Comparison of ENCODE assay signal across 8 cellular contexts in genomic region chr10:24952146-24952700, GRCh38. TPM values are rescaled to one million over a fixed set of nuclear protein-coding genes. Genes with fewer than 3 reads are reported as not detected.
DNase-seq lines count a peak whose midpoint lies in the region; ATAC-seq, FAIRE-seq and TF ChIP-seq lines count a peak whose summit lies in the region.

PRTFDC1 (minus strand) TSS chr10:24952606; CDS start chr10:24952575, 31 bp downstream.

- H3K9me3 ChIP-seq in liver (ENCODE audit: control insufficient read depth in 4 of 4, low read length in 3 of 4) (no peaks in the 10 kb centered on the region), HepG2 (ENCODE audit: low read length) (no peaks in the 10 kb centered on the region), RWPE2 (ENCODE audit: severe bottlenecking) (no peaks in the 10 kb centered on the region)

- TF ChIP-seq RAD21 in liver (IDR thresholded peaks at IDR 0.05), result peak in 1 of 2 donors; percentile 27
- TF ChIP-seq RAD21 in HepG2 (CRISPR knock-in tag; IDR thresholded peaks at IDR 0.05), result no peak

- FAIRE-seq in HepG2 (lab: Jason Lieb, UNC), result no peak

- TF ChIP-seq EP300 in HepG2 (IDR thresholded peaks at IDR 0.05; ENCODE audit: low read depth in 2 of 2, low read length in 2 of 2) (no peak), HepG2 (CRISPR knock-in tag; IDR thresholded peaks at IDR 0.05; ENCODE audit: borderline replicate concordance) (no peak)

- H3K4me1 ChIP-seq in liver (ENCODE audit: control insufficient read depth in 4 of 4, insufficient read depth in 4 of 4, low read length in 3 of 4), result peaks cover 0 to 11% (median 6%) of the 10 kb centered on the region in 4 donors
- H3K4me1 ChIP-seq in HepG2 (ENCODE audit: insufficient read depth, low read length), result no peaks in the 10 kb centered on the region
- H3K4me1 ChIP-seq in RWPE2 (ENCODE audit: insufficient read depth, poor library complexity, severe bottlenecking), result peaks cover 1% of the 10 kb centered on the region

- H3K36me3 ChIP-seq in liver (ENCODE audit: control insufficient read depth in 4 of 4, insufficient read depth in 3 of 4, low read depth in 1 of 4, low read length in 3 of 4) (no peaks in the 10 kb centered on the region), HepG2 (replicated peaks in 1 of 2; ENCODE audit: control insufficient read depth in 1 of 2, insufficient read depth in 2 of 2, low read length in 2 of 2) (no peaks in the 10 kb centered on the region), RWPE2 (ENCODE audit: low read depth) (no peaks in the 10 kb centered on the region)

- POLR2A ChIA-PET in HepG2 (lab: Yijun Ruan, JAX), result no interaction called here

- intact Hi-C loops in HepG2 (cut with micrococcal nuclease; ENCODE audit: unreplicated experiment), result no loop called here

- WGBS in liver, result 5% methylated on average over 55 of the region's 55 CpGs
- WGBS in HepG2 (ENCODE audit: low lambda C conversion rate), result 91% methylated on average over 55 of the region's 55 CpGs

- no peak for TF ChIP-seq POLR2A in HepG2 (IDR thresholded peaks at IDR 0.05; ENCODE audit: insufficient read depth in 1 of 2, low read depth in 2 of 2, low read length in 2 of 2)

- H4K20me1 ChIP-seq in HepG2 (ENCODE audit: insufficient read depth, low read length), result no peaks in the 10 kb centered on the region

- in situ Hi-C loops in HepG2 (cut with HindIII; ENCODE audit: extremely low pct_ligation_motif_present, low pct_unique_long_range_greater_than_20kb), result no loop called here

- H2AFZ ChIP-seq in HepG2 (ENCODE audit: low read length), result no peak within 1 kb of the TSS

- ATAC-seq in HepG2 (no peak), HG02870 (IDR thresholded peaks at IDR 0.05; ENCODE audit: unreplicated experiment) (peak; percentile 24), RWPE2 (ENCODE audit: low read depth) (peak; percentile 52; the same call in 2 of the 3 replicates)

- H3K27ac ChIP-seq in liver (ENCODE audit: low read depth in 1 of 2, low read length in 2 of 2) (peak within 1 kb of the TSS; percentile 39 to 62), HepG2 (ENCODE audit: extremely low read length, insufficient read depth, low read length) (no peak within 1 kb of the TSS), RWPE2 (ENCODE audit: poor library complexity, severe bottlenecking) (no peak within 1 kb of the TSS)

- CTCF ChIA-PET in HepG2 (lab: Yijun Ruan, JAX; ENCODE audit: low intra/inter-chr PET ratio, low total read pairs), result no interaction called here

- DNase-seq in HepG2 (ENCODE audit: low spot score) (no peak), RWPE2 (ENCODE audit: low spot score) (no peak), cardiac fibroblast (ENCODE audit: low read depth in 2 of 2) (peak; percentile 31 to 50), iris pigment epithelial cell (ENCODE audit: low read depth) (peak; percentile 23), SKM-1 (lab: John Stamatoyannopoulos, UW; ENCODE audit: unreplicated experiment) (no peak)
- DNase-seq in stimulated activated CD4-positive, alpha-beta T cell treated with anti-CD3 and anti-CD28 coated beads, Interleukin-2, amount 100 ng/mL, for 24 hours, result peak; percentile 24 to 34

- H3K9ac ChIP-seq in liver (ENCODE audit: low read depth in 1 of 2, low read length in 2 of 2) (no peak within 1 kb of the TSS), HepG2 (ENCODE audit: insufficient read depth, low read depth, low read length) (no peak within 1 kb of the TSS)

- H3K27me3 ChIP-seq in liver (ENCODE audit: control insufficient read depth in 4 of 4, insufficient read depth in 4 of 4, low read length in 3 of 4) (no peaks in the 10 kb centered on the region), HepG2 (ENCODE audit: control insufficient read depth in 1 of 2, insufficient read depth in 2 of 2, low read length in 2 of 2) (no peaks in the 10 kb centered on the region), RWPE2 (ENCODE audit: insufficient read depth, poor library complexity, severe bottlenecking) (no peaks in the 10 kb centered on the region)

- BruUV-seq in HepG2 (replicated peaks; lab: Mats Ljungman, UMichigan), result no TSS peak

- peak within 1 kb of the TSS; percentile 41 to 71 (median 46) for H3K4me3 ChIP-seq in liver (ENCODE audit: low read depth in 1 of 3, low read length in 3 of 3)
- no peak within 1 kb of the TSS for H3K4me3 ChIP-seq in HepG2 (replicated peaks in 1 of 3; ENCODE audit: insufficient read depth in 1 of 3, low read depth in 2 of 3, low read length in 3 of 3)
- peak within 1 kb of the TSS; percentile 40 for H3K4me3 ChIP-seq in RWPE2 (ENCODE audit: severe bottlenecking)
- H3K4me3 ChIP-seq in cardiac fibroblast (replicated peaks in 1 of 2; ENCODE audit: low read depth in 2 of 2, low read length in 2 of 2), result peak within 1 kb of the TSS; percentile 47 to 56

- H3K79me2 ChIP-seq in HepG2 (ENCODE audit: insufficient read depth, low read length), result no peaks in the 10 kb centered on the region

- TF ChIP-seq CTCF in liver (IDR thresholded peaks at IDR 0.05; ENCODE audit: low read depth, low read length, missing input control), result no peak
- TF ChIP-seq CTCF in HepG2 (CRISPR knock-in tag; IDR thresholded peaks at IDR 0.05), result no peak
- no peak for TF ChIP-seq CTCF in RWPE2 (IDR thresholded peaks at IDR 0.05; ENCODE audit: poor library complexity, severe bottlenecking)
- peak; percentile 24 for TF ChIP-seq CTCF in cardiac fibroblast (IDR thresholded peaks at IDR 0.05; ENCODE audit: low read depth, low read length)

- H3K4me2 ChIP-seq in HepG2 (ENCODE audit: low read depth, low read length), result no peak within 1 kb of the TSS

TF ChIP-seq in liver, 16 proteins besides CTCF, POLR2A, EP300 and RAD21:
- TF ChIP-seq TAF1 (conservative IDR thresholded peaks at IDR 0.05) (peak; percentile 3), NR2F2 (IDR thresholded peaks at IDR 0.05) (no peak), ZBTB33 (IDR thresholded peaks at IDR 0.05) (no peak)

TF ChIP-seq in HepG2, 621 proteins besides CTCF, POLR2A, EP300 and RAD21:
- no peak for TF ChIP-seq SAP130 (CRISPR knock-in tag; IDR thresholded peaks at IDR 0.05; ENCODE audit: low read depth)

RNA-seq across cellular contexts. Expression of gene PRTFDC1, which starts in this region (rescaled TPM):
- total RNA-seq in liver (1 to 10 TPM; 1.1 to 3.1 TPM), HepG2 (2016; rRNA removed; fragmentation: Illumina TruSeq; extraction: Trizol) (not detected in 2 replicates)
- polyA plus RNA-seq in liver (1 to 10 TPM in 1 of 2 donors, under 1 TPM in 1; 0.93 to 2.7 TPM), HepG2 (2011; rRNA removed) (not detected in 2 replicates)
- total RNA-seq in HepG2 (2016; cell fraction: cytosol; rRNA removed; fragmentation: Illumina TruSeq; extraction: Trizol; ENCODE audit: low read depth), result not detected in 2 replicates
- not detected in 2 replicates for total RNA-seq in HepG2 (2016; cell fraction: insoluble cytoplasmic fraction; rRNA removed; fragmentation: Illumina TruSeq; extraction: Trizol)
- not detected in 2 replicates for total RNA-seq in HepG2 (2016; cell fraction: membrane; rRNA removed; fragmentation: Illumina TruSeq; extraction: Trizol)
- not detected in 2 replicates for total RNA-seq in HepG2 (2016; cell fraction: nucleus; rRNA removed; fragmentation: Illumina TruSeq; extraction: Trizol)
- polyA plus RNA-seq in HepG2 (2011; cell fraction: cytosol; rRNA removed), result not detected in 2 replicates
- not detected in 2 replicates for polyA plus RNA-seq in HepG2 (2011; cell fraction: nucleus; rRNA removed)
- polyA plus RNA-seq in HepG2 (2012), result not detected in 2 replicates
- polyA plus RNA-seq in HepG2 (2016; cell fraction: cytosol; fragmentation: Illumina TruSeq; extraction: Trizol; ENCODE audit: low read depth), result not detected in 2 replicates
- polyA plus RNA-seq in HepG2 (2016; cell fraction: insoluble cytoplasmic fraction; fragmentation: Illumina TruSeq; extraction: Trizol; ENCODE audit: low read depth), result not detected in 2 replicates
- polyA plus RNA-seq in HepG2 (2016; cell fraction: membrane; fragmentation: Illumina TruSeq; extraction: Trizol; ENCODE audit: low read depth), result not detected in 2 replicates
- polyA plus RNA-seq in HepG2 (2016; cell fraction: nucleus; fragmentation: Illumina TruSeq; extraction: Trizol; ENCODE audit: insufficient read depth, low read depth), result not detected in 2 replicates
- 5.6 TPM in 1 of 2 replicates, not detected in the other for polyA minus RNA-seq in HepG2 (2011; rRNA and poly(A)+ RNA removed; ENCODE audit: low replicate concordance)
- not detected in 2 replicates for polyA minus RNA-seq in HepG2 (2011; cell fraction: cytosol; rRNA and poly(A)+ RNA removed)
- not detected in 2 replicates for polyA minus RNA-seq in HepG2 (2011; cell fraction: nucleus; rRNA and poly(A)+ RNA removed)

Comparison
In these comparisons a context has a peak if more than half of its experiments do, and no peak if none do; other contexts are left out.
1. H3K27ac ChIP-seq: peak in liver (2 of 2); none in HepG2 (single experiment) and RWPE2 (single experiment).
2. H3K4me3 ChIP-seq: peak in liver (3 of 3), RWPE2 (single experiment) and cardiac fibroblast (2 of 2); none in HepG2 (0 of 3).
3. DNase-seq: peak in cardiac fibroblast (2 of 2), iris pigment epithelial cell (single experiment) and stimulated activated CD4-positive, alpha-beta T cell treated with anti-CD3 and anti-CD28 coated beads, Interleukin-2, amount 100 ng/mL, for 24 hours (2 of 2); none in HepG2 (single experiment), RWPE2 (single experiment) and SKM-1 (single experiment).